19 cellular contexts compared by ENCODE assay signal in the genomic region with DNA sequence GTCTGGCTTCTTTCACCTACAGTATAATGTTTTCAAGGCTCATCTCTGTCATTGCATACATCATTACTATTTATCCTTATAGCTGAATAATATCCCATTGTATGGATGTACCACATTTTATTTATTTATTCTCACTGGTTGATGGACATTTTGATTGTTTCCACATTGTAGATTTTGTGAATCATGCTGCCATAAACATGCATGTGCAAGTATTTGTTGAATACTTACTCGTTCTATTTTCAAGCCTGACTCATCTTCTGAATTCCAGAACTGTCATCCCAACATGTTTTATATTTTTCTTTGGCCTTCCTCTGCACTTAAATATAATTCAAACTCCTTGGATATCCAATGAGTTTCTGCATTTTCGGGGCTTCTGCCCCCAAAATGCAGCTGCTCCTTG.
DNase-seq lines count a peak whose midpoint lies in the region; ATAC-seq and TF ChIP-seq lines count a peak whose summit lies in the region.
"Had no signal": no experiment of that assay in that cellular context is flagged by ENCODE, and none has a peak within 500 bp of the region (broad histone marks: within the 10 kb centered on the region; RNA-seq: fewer than 3 reads in every experiment).

No MANE protein-coding gene starts in this region.

- no peaks in the 10 kb centered on the region for H3K27me3 Mint-ChIP-seq in chondrocyte (ENCODE audit: low read depth)
- H3K27me3 Mint-ChIP-seq: activated CD4-positive, alpha-beta memory T cell treated with anti-CD3 and anti-CD28 coated beads, Interleukin-2, amount 10 ng/mL, durations not matched to agents 7 days and 5 days had no signal

- ATAC-seq in HG03280 (IDR thresholded peaks at IDR 0.05; ENCODE audit: unreplicated experiment) = no peak
- ATAC-seq: HepG2, left lung had no signal

- H3K4me3 Mint-ChIP-seq in chondrocyte (ENCODE audit: unreplicated experiment) = no peak overlapping the region
- H3K4me3 Mint-ChIP-seq: activated CD4-positive, alpha-beta memory T cell treated with anti-CD3 and anti-CD28 coated beads, Interleukin-2, amount 10 ng/mL, durations not matched to agents 7 days and 5 days had no signal

- H3K27ac Mint-ChIP-seq in chondrocyte (ENCODE audit: unreplicated experiment) = peak overlapping the region; percentile 5
- H3K27ac Mint-ChIP-seq: activated CD4-positive, alpha-beta memory T cell treated with anti-CD3 and anti-CD28 coated beads, Interleukin-2, amount 10 ng/mL, durations not matched to agents 7 days and 5 days had no signal

- H3K9me3 Mint-ChIP-seq in chondrocyte (ENCODE audit: low read depth) = peaks cover 4% of the 10 kb centered on the region

- DNase-seq in EH (ENCODE audit: low read depth) (peak; percentile 87), M059J (ENCODE audit: low read depth) (peak; percentile 66), chondrocyte (ENCODE audit: low spot score) (no peak), kidney tubule cell (ENCODE audit: low spot score) (peak; percentile 40), foreskin melanocyte (no peak), NCI-H1105 treated with DMSO at 0.1 percent for 48 hours (lab: John Stamatoyannopoulos, UW) (no peak), SKM-1 treated with dmso at 0.1 percent for 144 hours (lab: John Stamatoyannopoulos, UW; ENCODE audit: unreplicated experiment) (no peak)
- DNase-seq: activated CD4-positive, alpha-beta memory T cell treated with anti-CD3 and anti-CD28 coated beads, Interleukin-2, amount 10 ng/mL, durations not matched to agents 7 days and 5 days; activated CD4-positive, CD25-positive, alpha-beta regulatory T cell; activated naive CD4-positive, alpha-beta T cell treated with anti-CD3 and anti-CD28 coated beads, Interleukin-2, amount 50 U/mL, for 16 hours; activated T-cell treated with anti-CD3 and anti-CD28 coated beads, Interleukin-2, amount 50 U/mL, for 48 hours; left lung; NCI-H1436; NCI-H774; retina; stimulated activated CD4-positive, alpha-beta T cell treated with anti-CD3 and anti-CD28 coated beads, Interleukin-15, amount 100 ng/mL, for 24 hours; testis had no signal

- no peak for TF ChIP-seq CTCF in chondrocyte (IDR thresholded peaks at IDR 0.05)

- H3K4me1 Mint-ChIP-seq in chondrocyte (ENCODE audit: low read depth) = peaks cover 57% of the 10 kb centered on the region
- H3K4me1 Mint-ChIP-seq: activated CD4-positive, alpha-beta memory T cell treated with anti-CD3 and anti-CD28 coated beads, Interleukin-2, amount 10 ng/mL, durations not matched to agents 7 days and 5 days had no signal

- peaks cover 2% of the 10 kb centered on the region for H3K36me3 Mint-ChIP-seq in chondrocyte (ENCODE audit: low read depth)

Comparison
In these comparisons a context has a peak if more than half of its experiments do, and no peak if none do; other contexts are left out.
1. DNase-seq: peak in EH (single experiment), M059J (single experiment) and kidney tubule cell (single experiment); none in chondrocyte (single experiment), foreskin melanocyte (single experiment), NCI-H1105 treated with DMSO at 0.1 percent for 48 hours (single experiment) and SKM-1 treated with dmso at 0.1 percent for 144 hours (single experiment).